8 cellular contexts compared by ENCODE assay signal in the genomic region with DNA sequence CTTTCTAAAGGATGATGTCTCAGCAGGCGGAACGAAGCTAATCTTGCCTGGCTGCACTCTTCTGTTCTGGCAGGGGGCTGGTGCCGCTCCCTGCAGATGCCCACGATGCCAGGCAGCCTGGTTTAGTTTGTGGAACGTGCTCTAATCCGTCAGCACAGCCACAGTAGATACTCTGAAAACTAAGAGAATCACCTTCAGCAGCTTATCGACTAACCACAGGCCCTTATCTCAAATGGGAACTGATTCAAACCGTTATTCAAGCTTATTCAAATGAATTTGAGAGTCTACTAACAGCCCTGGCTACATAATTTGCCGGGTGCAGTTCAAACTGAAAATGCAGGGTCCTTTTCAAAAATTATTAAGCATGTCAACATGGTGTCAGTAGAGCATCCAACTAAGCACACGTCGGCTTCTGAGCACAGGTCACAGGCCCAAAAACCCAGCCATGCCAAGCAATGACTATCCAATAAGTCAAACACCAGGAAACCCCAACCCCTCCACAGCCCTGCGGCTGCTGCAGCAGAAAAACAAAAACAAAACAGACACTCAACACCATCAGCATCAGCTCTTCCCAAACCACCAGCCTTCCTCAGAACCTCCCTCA.
A peak's percentile ranks its signal among the peaks of the same experiment; 100 is the strongest.
DNase-seq lines count a peak whose midpoint lies in the region; ATAC-seq, FAIRE-seq and TF ChIP-seq lines count a peak whose summit lies in the region.

No MANE protein-coding gene starts in this region.

- intact Hi-C loops in Calu3 (cut with micrococcal nuclease; ENCODE audit: unreplicated experiment) = loop anchor here (5.0 to 10.0 kb wide), 3 partner anchors 123 to 355 kb away; no protein-coding TSS in a partner anchor

- no peaks in the 10 kb centered on the region for H3K9me3 Mint-ChIP-seq in Calu3 (ENCODE audit: low read depth, unreplicated experiment)
- H3K9me3 Mint-ChIP-seq in activated T-cell treated with anti-CD3 and anti-CD28 coated beads, Interleukin-2, amount 50 U/mL, for 72 hours = no peaks in the 10 kb centered on the region

- H3K4me3 ChIP-seq in iPS-18a (ENCODE audit: low read length) (peak overlapping the region; percentile 76), small intestine (ENCODE audit: low read depth in 1 of 2, low read length in 2 of 2) (no peak overlapping the region)

- peaks cover 31% of the 10 kb centered on the region for H3K4me1 Mint-ChIP-seq in Calu3 (ENCODE audit: low read depth, unreplicated experiment)
- H3K4me1 Mint-ChIP-seq in activated T-cell treated with anti-CD3 and anti-CD28 coated beads, Interleukin-2, amount 50 U/mL, for 72 hours (ENCODE audit: low read depth) = peaks cover 59% of the 10 kb centered on the region

- FAIRE-seq in small intestine (lab: Jason Lieb, UNC) = no peak

- WGBS in small intestine, 3 donors = 57 to 71% (median 60%) methylated on average over 12 of the region's 12 CpGs

- H3K4me1 ChIP-seq in iPS-18a (ENCODE audit: control insufficient read depth, low read depth, low read length) (peaks cover 8% of the 10 kb centered on the region), small intestine (ENCODE audit: control insufficient read depth in 2 of 2, insufficient read depth in 1 of 2, low read depth in 1 of 2, low read length in 1 of 2) (no peaks in the 10 kb centered on the region)

- peaks cover 35% of the 10 kb centered on the region for H3K27me3 ChIP-seq in iPS-18a (ENCODE audit: control insufficient read depth, insufficient read depth, low read length)
- no peaks in the 10 kb centered on the region for H3K27me3 ChIP-seq in small intestine (ENCODE audit: control insufficient read depth in 2 of 2, insufficient read depth in 2 of 2, low read length in 2 of 2)

- peak overlapping the region; percentile 73 for H3K27ac Mint-ChIP-seq in Calu3 (ENCODE audit: unreplicated experiment)
- peak overlapping the region; percentile 18 for H3K27ac Mint-ChIP-seq in activated T-cell treated with anti-CD3 and anti-CD28 coated beads, Interleukin-2, amount 50 U/mL, for 72 hours

- CTCF ChIA-PET in Calu3 (lab: Charles Lee) = interaction anchor here (1.6 kb wide), 1 partner anchor 359 kb away, joined by 3 read pairs; no protein-coding TSS in a partner anchor

- H3K9me3 ChIP-seq in iPS-18a (ENCODE audit: control insufficient read depth, low read depth, low read length) (no peaks in the 10 kb centered on the region), small intestine (ENCODE audit: control insufficient read depth, low read depth) (no peaks in the 10 kb centered on the region)

- no peak for TF ChIP-seq CTCF in Calu3 (IDR thresholded peaks at IDR 0.05; ENCODE audit: unreplicated experiment)

- peak overlapping the region; percentile 68 for H3K4me3 Mint-ChIP-seq in Calu3 (ENCODE audit: low read depth, unreplicated experiment)
- H3K4me3 Mint-ChIP-seq in activated T-cell treated with anti-CD3 and anti-CD28 coated beads, Interleukin-2, amount 50 U/mL, for 72 hours = peak overlapping the region; percentile 77 to 85

- H3K9ac ChIP-seq in iPS-18a (ENCODE audit: low read length) = peak overlapping the region; percentile 53

- BruUV-seq in Calu3 (replicated peaks; lab: Mats Ljungman, UMichigan) = no TSS peak

- no peaks in the 10 kb centered on the region for H3K27me3 Mint-ChIP-seq in Calu3 (ENCODE audit: unreplicated experiment)
- H3K27me3 Mint-ChIP-seq in activated T-cell treated with anti-CD3 and anti-CD28 coated beads, Interleukin-2, amount 50 U/mL, for 72 hours (ENCODE audit: low read depth) = no peaks in the 10 kb centered on the region

- H3K36me3 ChIP-seq in iPS-18a (ENCODE audit: control insufficient read depth, low read depth, low read length) (no peaks in the 10 kb centered on the region), small intestine (ENCODE audit: control insufficient read depth in 2 of 2, insufficient read depth in 2 of 2, low read length in 2 of 2) (no peaks in the 10 kb centered on the region)

- DNase-seq in Calu3 = no peak
- peak; percentile 19 to 42 for DNase-seq in activated T-cell treated with anti-CD3 and anti-CD28 coated beads, Interleukin-2, amount 50 U/mL, for 72 hours
- peak; percentile 34 for DNase-seq in stimulated activated CD8-positive, alpha-beta memory T cell treated with anti-CD3 and anti-CD28 coated beads, Interleukin-4, amount 100 ng/mL, for 48 hours
- DNase-seq in NCI-H510A treated with DMSO at 0.1 percent for 48 hours (lab: John Stamatoyannopoulos, UW) = no peak
- DNase-seq in iPS-NIHi7 (ENCODE audit: extremely low spot score) = no peak
- no peak for DNase-seq in small intestine

- H3K27ac ChIP-seq in iPS-18a (ENCODE audit: low read length) (no peak overlapping the region), small intestine (ENCODE audit: low read depth in 1 of 2, low read length in 1 of 2) (peak overlapping the region in 1 of 2 donors; percentile 90)

- H3K36me3 Mint-ChIP-seq in Calu3 (ENCODE audit: insufficient read depth, unreplicated experiment) = peaks cover 14% of the 10 kb centered on the region
- no peaks in the 10 kb centered on the region for H3K36me3 Mint-ChIP-seq in activated T-cell treated with anti-CD3 and anti-CD28 coated beads, Interleukin-2, amount 50 U/mL, for 72 hours (ENCODE audit: insufficient read depth in 2 of 2)

- peak; percentile 32 for ATAC-seq in HG03025 (IDR thresholded peaks at IDR 0.05; ENCODE audit: low FRiP score, unreplicated experiment)
- peak; percentile 49 to 54 for ATAC-seq in activated T-cell treated with anti-CD3 and anti-CD28 coated beads, Interleukin-2, amount 50 U/mL, for 72 hours (replicated peaks in 1 of 2)

Comparison
In these comparisons a context has a peak if more than half of its experiments do, and no peak if none do; other contexts are left out.
1. DNase-seq: peak in activated T-cell treated with anti-CD3 and anti-CD28 coated beads, Interleukin-2, amount 50 U/mL, for 72 hours (2 of 2) and stimulated activated CD8-positive, alpha-beta memory T cell treated with anti-CD3 and anti-CD28 coated beads, Interleukin-4, amount 100 ng/mL, for 48 hours (single experiment); none in Calu3 (single experiment), NCI-H510A treated with DMSO at 0.1 percent for 48 hours (single experiment), iPS-NIHi7 (single experiment) and small intestine (single experiment).